ENCODE assay signal across 1 cellular context in genomic region chr12:52946334-52946733, GRCh38.
TF ChIP-seq lines count a peak whose summit lies in the region.

No MANE protein-coding gene starts in this region.

TF ChIP-seq in K562, 482 proteins besides CTCF, POLR2A, EP300 and RAD21:
- TF ChIP-seq BDP1 (IDR thresholded peaks at IDR 0.05; ENCODE audit: insufficient read depth, insufficient read length): no peak
- TF ChIP-seq CBX1 (IDR thresholded peaks at IDR 0.05; ENCODE audit: low read depth): no peak
- no peak for TF ChIP-seq CTCFL (IDR thresholded peaks at IDR 0.05; ENCODE audit: borderline replicate concordance, insufficient read depth, low read depth, low read length, poor library complexity, severe bottlenecking)
- 0 out of 2 replicates have a peak, but pooled peaks have one; percentile 21 for TF ChIP-seq FOSL1 (tag; conservative IDR thresholded peaks at IDR 0.05)
- no peak for TF ChIP-seq MYBL2 (IDR thresholded peaks at IDR 0.05; ENCODE audit: low read depth)
- no peak for TF ChIP-seq MYBL2 (CRISPR knock-in tag; IDR thresholded peaks at IDR 0.05; ENCODE audit: borderline replicate concordance)
